Comparison of ENCODE assay signal across 10 cellular contexts in the genomic region with DNA sequence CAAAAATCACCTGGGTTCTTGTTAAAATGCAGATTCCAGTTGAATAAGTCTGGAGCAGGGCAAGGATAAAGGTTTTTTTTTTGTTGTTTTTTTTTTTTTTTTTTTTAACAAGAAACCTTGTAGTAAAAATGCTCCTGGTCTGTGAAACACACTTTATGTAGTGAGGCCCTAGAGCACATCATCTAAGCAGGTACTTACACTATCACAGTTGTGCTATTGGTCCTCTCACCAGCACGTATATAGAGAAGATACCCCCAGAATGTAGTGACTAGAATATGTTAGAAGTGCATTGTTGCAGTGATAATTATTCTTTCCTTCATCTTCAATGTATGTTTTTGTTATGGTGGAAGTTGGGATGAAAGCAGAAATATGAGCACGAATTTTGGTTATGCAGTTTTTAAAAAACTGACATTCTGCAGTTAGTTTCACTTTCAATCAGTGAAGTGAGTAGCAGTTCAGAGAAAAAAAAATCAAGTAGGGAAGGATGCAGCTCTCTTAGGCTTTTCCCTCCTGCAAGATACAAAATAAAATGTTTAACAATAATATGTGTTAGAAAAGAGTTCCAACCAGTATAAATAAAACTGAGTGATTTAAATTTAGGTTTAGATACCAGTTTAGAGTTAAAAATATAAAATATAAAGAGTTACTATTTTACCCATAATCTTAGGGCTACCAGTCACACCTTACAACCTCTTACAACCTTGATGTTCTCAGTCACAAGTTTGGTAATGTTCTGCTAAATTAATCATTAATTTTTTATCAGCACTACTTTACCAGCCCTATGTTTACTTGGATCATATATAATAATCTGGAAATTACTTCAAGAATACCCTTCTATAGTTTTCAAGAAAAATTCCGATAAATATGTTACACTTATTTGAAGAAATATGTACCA. TPM values are rescaled to one million over a fixed set of nuclear protein-coding genes. Genes with fewer than 3 reads are reported as not detected.
DNase-seq lines count a peak whose midpoint lies in the region; ATAC-seq, FAIRE-seq and TF ChIP-seq lines count a peak whose summit lies in the region.
"Had no signal": no experiment of that assay in that cellular context is flagged by ENCODE, and none has a peak within 500 bp of the region (broad histone marks: within the 10 kb centered on the region; RNA-seq: fewer than 3 reads in every experiment).

No MANE protein-coding gene starts in this region.

- no peaks in the 10 kb centered on the region for H3K4me1 ChIP-seq in HepG2 (ENCODE audit: insufficient read depth, low read length)
- H3K4me1 ChIP-seq: adrenal gland, gastroesophageal sphincter had no signal

- 0 out of 2 replicates have a peak overlapping the region, but pooled peaks have one; percentile 13 for H3K4me2 ChIP-seq in HepG2 (ENCODE audit: low read depth, low read length)

- TF ChIP-seq RAD21 in HepG2 (CRISPR knock-in tag; IDR thresholded peaks at IDR 0.05) = no peak

- 2% methylated on average over 3 of the region's 3 CpGs for WGBS in HepG2 (ENCODE audit: low lambda C conversion rate)

- TF ChIP-seq POLR2A in HepG2 (IDR thresholded peaks at IDR 0.05; ENCODE audit: insufficient read depth in 1 of 2, low read depth in 2 of 2, low read length in 2 of 2) = no peak

- BruUV-seq in HepG2 (replicated peaks; lab: Mats Ljungman, UMichigan) = no TSS peak

- no peaks in the 10 kb centered on the region for H4K20me1 ChIP-seq in HepG2 (ENCODE audit: insufficient read depth, low read length)

- H3K27me3 ChIP-seq in HepG2 (ENCODE audit: control insufficient read depth in 1 of 2, insufficient read depth in 2 of 2, low read length in 2 of 2) = no peaks in the 10 kb centered on the region
- H3K27me3 ChIP-seq: adrenal gland, gastroesophageal sphincter, neutrophil had no signal

- ATAC-seq in GM18867 (IDR thresholded peaks at IDR 0.05; ENCODE audit: unreplicated experiment) (peak; percentile 53), GM21526 (IDR thresholded peaks at IDR 0.05; ENCODE audit: low FRiP score, unreplicated experiment) (peak; percentile 51), HG03558 (IDR thresholded peaks at IDR 0.05; ENCODE audit: extremely low read depth, unreplicated experiment) (peak; percentile 31), HepG2 (no peak), HG03571 (IDR thresholded peaks at IDR 0.05; ENCODE audit: unreplicated experiment) (no peak)
- ATAC-seq: gastroesophageal sphincter had no signal

- TF ChIP-seq EP300 in HepG2 (IDR thresholded peaks at IDR 0.05; ENCODE audit: low read depth in 2 of 2, low read length in 2 of 2) (no peak), HepG2 (CRISPR knock-in tag; IDR thresholded peaks at IDR 0.05; ENCODE audit: borderline replicate concordance) (no peak)

- H3K79me2 ChIP-seq in HepG2 (ENCODE audit: insufficient read depth, low read length) = no peaks in the 10 kb centered on the region

- no peak overlapping the region for H3K9ac ChIP-seq in HepG2 (ENCODE audit: insufficient read depth, low read depth, low read length)

- POLR2A ChIA-PET in HepG2 (lab: Yijun Ruan, JAX) = no interaction called here

- in situ Hi-C loops in HepG2 (cut with HindIII; ENCODE audit: extremely low pct_ligation_motif_present, low pct_unique_long_range_greater_than_20kb) = no loop called here

- no peak for TF ChIP-seq CTCF in HepG2 (CRISPR knock-in tag; IDR thresholded peaks at IDR 0.05)

- no peak overlapping the region for H3K4me3 ChIP-seq in HepG2 (replicated peaks in 1 of 3; ENCODE audit: insufficient read depth in 1 of 3, low read depth in 2 of 3, low read length in 3 of 3)

- DNase-seq in HepG2 (ENCODE audit: low spot score) (no peak), glomerular visceral epithelial cell (ENCODE audit: extremely low spot score) (no peak), DMS114 treated with DMSO at 0.1 percent for 48 hours (lab: John Stamatoyannopoulos, UW; ENCODE audit: unreplicated experiment) (no peak)
- DNase-seq: adrenal gland had no signal

- intact Hi-C loops in HepG2 (cut with micrococcal nuclease; ENCODE audit: unreplicated experiment) = no loop called here

- no peaks in the 10 kb centered on the region for H3K9me3 ChIP-seq in HepG2 (ENCODE audit: low read length)
- H3K9me3 ChIP-seq: adrenal gland, gastroesophageal sphincter, neutrophil had no signal

- no peak for FAIRE-seq in HepG2 (lab: Jason Lieb, UNC)

- no peak overlapping the region for H2AFZ ChIP-seq in HepG2 (ENCODE audit: low read length)

- H3K36me3 ChIP-seq in HepG2 (replicated peaks in 1 of 2; ENCODE audit: control insufficient read depth in 1 of 2, insufficient read depth in 2 of 2, low read length in 2 of 2) = no peaks in the 10 kb centered on the region
- H3K36me3 ChIP-seq: adrenal gland, gastroesophageal sphincter, neutrophil had no signal

- no peak overlapping the region for H3K27ac ChIP-seq in HepG2 (ENCODE audit: extremely low read length, insufficient read depth, low read length)
- H3K27ac ChIP-seq: adrenal gland, gastroesophageal sphincter, neutrophil had no signal

- CTCF ChIA-PET in HepG2 (lab: Yijun Ruan, JAX; ENCODE audit: low intra/inter-chr PET ratio, low total read pairs) = no interaction called here

RNA-seq across cellular contexts. Expression of a gene that starts 9.2 kb away (rescaled TPM):
- total RNA-seq in HepG2 (2016; rRNA removed; fragmentation: Illumina TruSeq; extraction: Trizol) = not detected in 2 replicates
- total RNA-seq in HepG2 (2016; cell fraction: cytosol; rRNA removed; fragmentation: Illumina TruSeq; extraction: Trizol; ENCODE audit: low read depth) = not detected in 2 replicates
- total RNA-seq in HepG2 (2016; cell fraction: insoluble cytoplasmic fraction; rRNA removed; fragmentation: Illumina TruSeq; extraction: Trizol) = not detected in 2 replicates
- not detected in 2 replicates for total RNA-seq in HepG2 (2016; cell fraction: membrane; rRNA removed; fragmentation: Illumina TruSeq; extraction: Trizol)
- not detected in 2 replicates for total RNA-seq in HepG2 (2016; cell fraction: nucleus; rRNA removed; fragmentation: Illumina TruSeq; extraction: Trizol)
- polyA plus RNA-seq in HepG2 (2011; rRNA removed) = not detected in 2 replicates
- not detected in 2 replicates for polyA plus RNA-seq in HepG2 (2011; cell fraction: cytosol; rRNA removed)
- polyA plus RNA-seq in HepG2 (2011; cell fraction: nucleus; rRNA removed) = not detected in 2 replicates
- polyA plus RNA-seq in HepG2 (2012) = not detected in 2 replicates
- polyA plus RNA-seq in HepG2 (2016; cell fraction: cytosol; fragmentation: Illumina TruSeq; extraction: Trizol; ENCODE audit: low read depth) = not detected in 2 replicates
- not detected in 2 replicates for polyA plus RNA-seq in HepG2 (2016; cell fraction: insoluble cytoplasmic fraction; fragmentation: Illumina TruSeq; extraction: Trizol; ENCODE audit: low read depth)
- polyA plus RNA-seq in HepG2 (2016; cell fraction: membrane; fragmentation: Illumina TruSeq; extraction: Trizol; ENCODE audit: low read depth) = not detected in 2 replicates
- polyA plus RNA-seq in HepG2 (2016; cell fraction: nucleus; fragmentation: Illumina TruSeq; extraction: Trizol; ENCODE audit: insufficient read depth, low read depth) = not detected in 2 replicates
- not detected in 2 replicates for polyA minus RNA-seq in HepG2 (2011; rRNA and poly(A)+ RNA removed; ENCODE audit: low replicate concordance)
- not detected in 2 replicates for polyA minus RNA-seq in HepG2 (2011; cell fraction: cytosol; rRNA and poly(A)+ RNA removed)
- not detected in 2 replicates for polyA minus RNA-seq in HepG2 (2011; cell fraction: nucleus; rRNA and poly(A)+ RNA removed)
- total RNA-seq: adrenal gland, gastroesophageal sphincter had no signal
- polyA plus RNA-seq: adrenal gland had no signal

RNA-seq across cellular contexts. Expression of a gene that starts 14.6 kb away (rescaled TPM):
- total RNA-seq in HepG2 (2016; rRNA removed; fragmentation: Illumina TruSeq; extraction: Trizol) = not detected in 2 replicates
- not detected in 2 replicates for total RNA-seq in HepG2 (2016; cell fraction: cytosol; rRNA removed; fragmentation: Illumina TruSeq; extraction: Trizol; ENCODE audit: low read depth)
- total RNA-seq in HepG2 (2016; cell fraction: insoluble cytoplasmic fraction; rRNA removed; fragmentation: Illumina TruSeq; extraction: Trizol) = not detected in 2 replicates
- not detected in 2 replicates for total RNA-seq in HepG2 (2016; cell fraction: membrane; rRNA removed; fragmentation: Illumina TruSeq; extraction: Trizol)
- total RNA-seq in HepG2 (2016; cell fraction: nucleus; rRNA removed; fragmentation: Illumina TruSeq; extraction: Trizol) = not detected in 2 replicates
- not detected in 2 replicates for polyA plus RNA-seq in HepG2 (2011; rRNA removed)
- not detected in 2 replicates for polyA plus RNA-seq in HepG2 (2011; cell fraction: cytosol; rRNA removed)
- not detected in 2 replicates for polyA plus RNA-seq in HepG2 (2011; cell fraction: nucleus; rRNA removed)
- not detected in 2 replicates for polyA plus RNA-seq in HepG2 (2012)
- not detected in 2 replicates for polyA plus RNA-seq in HepG2 (2016; cell fraction: cytosol; fragmentation: Illumina TruSeq; extraction: Trizol; ENCODE audit: low read depth)
- not detected in 2 replicates for polyA plus RNA-seq in HepG2 (2016; cell fraction: insoluble cytoplasmic fraction; fragmentation: Illumina TruSeq; extraction: Trizol; ENCODE audit: low read depth)
- polyA plus RNA-seq in HepG2 (2016; cell fraction: membrane; fragmentation: Illumina TruSeq; extraction: Trizol; ENCODE audit: low read depth) = not detected in 2 replicates
- not detected in 2 replicates for polyA plus RNA-seq in HepG2 (2016; cell fraction: nucleus; fragmentation: Illumina TruSeq; extraction: Trizol; ENCODE audit: insufficient read depth, low read depth)
- not detected in 2 replicates for polyA minus RNA-seq in HepG2 (2011; rRNA and poly(A)+ RNA removed; ENCODE audit: low replicate concordance)
- polyA minus RNA-seq in HepG2 (2011; cell fraction: cytosol; rRNA and poly(A)+ RNA removed) = not detected in 2 replicates
- polyA minus RNA-seq in HepG2 (2011; cell fraction: nucleus; rRNA and poly(A)+ RNA removed) = not detected in 2 replicates
- total RNA-seq: adrenal gland, gastroesophageal sphincter had no signal
- polyA plus RNA-seq: adrenal gland had no signal

RNA-seq across cellular contexts. Expression of a gene that starts 43.2 kb away (rescaled TPM):
- not detected in 2 replicates for total RNA-seq in HepG2 (2016; rRNA removed; fragmentation: Illumina TruSeq; extraction: Trizol)
- total RNA-seq in HepG2 (2016; cell fraction: cytosol; rRNA removed; fragmentation: Illumina TruSeq; extraction: Trizol; ENCODE audit: low read depth) = not detected in 2 replicates
- total RNA-seq in HepG2 (2016; cell fraction: insoluble cytoplasmic fraction; rRNA removed; fragmentation: Illumina TruSeq; extraction: Trizol) = not detected in 2 replicates
- not detected in 2 replicates for total RNA-seq in HepG2 (2016; cell fraction: membrane; rRNA removed; fragmentation: Illumina TruSeq; extraction: Trizol)
- not detected in 2 replicates for total RNA-seq in HepG2 (2016; cell fraction: nucleus; rRNA removed; fragmentation: Illumina TruSeq; extraction: Trizol)
- not detected in 2 replicates for polyA plus RNA-seq in HepG2 (2011; rRNA removed)
- polyA plus RNA-seq in HepG2 (2011; cell fraction: cytosol; rRNA removed) = not detected in 2 replicates
- not detected in 2 replicates for polyA plus RNA-seq in HepG2 (2011; cell fraction: nucleus; rRNA removed)
- polyA plus RNA-seq in HepG2 (2012) = not detected in 2 replicates
- not detected in 2 replicates for polyA plus RNA-seq in HepG2 (2016; cell fraction: cytosol; fragmentation: Illumina TruSeq; extraction: Trizol; ENCODE audit: low read depth)
- polyA plus RNA-seq in HepG2 (2016; cell fraction: insoluble cytoplasmic fraction; fragmentation: Illumina TruSeq; extraction: Trizol; ENCODE audit: low read depth) = not detected in 2 replicates
- not detected in 2 replicates for polyA plus RNA-seq in HepG2 (2016; cell fraction: membrane; fragmentation: Illumina TruSeq; extraction: Trizol; ENCODE audit: low read depth)
- not detected in 2 replicates for polyA plus RNA-seq in HepG2 (2016; cell fraction: nucleus; fragmentation: Illumina TruSeq; extraction: Trizol; ENCODE audit: insufficient read depth, low read depth)
- not detected in 2 replicates for polyA minus RNA-seq in HepG2 (2011; rRNA and poly(A)+ RNA removed; ENCODE audit: low replicate concordance)
- not detected in 2 replicates for polyA minus RNA-seq in HepG2 (2011; cell fraction: cytosol; rRNA and poly(A)+ RNA removed)
- not detected in 2 replicates for polyA minus RNA-seq in HepG2 (2011; cell fraction: nucleus; rRNA and poly(A)+ RNA removed)
- total RNA-seq: adrenal gland, gastroesophageal sphincter had no signal
- polyA plus RNA-seq: adrenal gland had no signal

Comparison
In these comparisons a context has a peak if more than half of its experiments do, and no peak if none do; other contexts are left out.
1. ATAC-seq: peak in GM18867 (single experiment), GM21526 (single experiment) and HG03558 (single experiment); none in HepG2 (single experiment) and HG03571 (single experiment).